14 cellular contexts compared by ENCODE assay signal in genomic region chr6:7100072-7100750, GRCh38.
A peak's percentile ranks its signal among the peaks of the same experiment; 100 is the strongest.
DNase-seq lines count a peak whose midpoint lies in the region; ATAC-seq and TF ChIP-seq lines count a peak whose summit lies in the region.
"Had no signal": no experiment of that assay in that cellular context is flagged by ENCODE, and none has a peak within 500 bp of the region (broad histone marks: within the 10 kb centered on the region; RNA-seq: fewer than 3 reads in every experiment).

No MANE protein-coding gene starts in this region.

- ATAC-seq in GM18520 (IDR thresholded peaks at IDR 0.05; ENCODE audit: unreplicated experiment) (peak; percentile 69), HG02870 (IDR thresholded peaks at IDR 0.05; ENCODE audit: unreplicated experiment) (peak; percentile 54), GM18909 (IDR thresholded peaks at IDR 0.05; ENCODE audit: poor library complexity, unreplicated experiment) (no peak)

- in situ Hi-C loops in HAP-1 (cut with MboI; ENCODE audit: low sequenced_read_pairs): no loop called here

- TF ChIP-seq CTCF in nephron (IDR thresholded peaks at IDR 0.05; ENCODE audit: unreplicated experiment in 3 of 3): no peak

- no peaks in the 10 kb centered on the region for H3K27me3 Mint-ChIP-seq in nephron (ENCODE audit: low read depth)
- H3K27me3 Mint-ChIP-seq: activated T-cell treated with anti-CD3 and anti-CD28 coated beads, Interleukin-2, amount 50 U/mL, for 24 hours had no signal

- no peak overlapping the region for H3K4me3 ChIP-seq in HAP-1
- H3K4me3 ChIP-seq: ascending aorta, right atrium auricular region had no signal

- no peaks in the 10 kb centered on the region for H3K9me3 Mint-ChIP-seq in nephron
- H3K9me3 Mint-ChIP-seq: activated T-cell treated with anti-CD3 and anti-CD28 coated beads, Interleukin-2, amount 50 U/mL, for 24 hours; CD4-positive, alpha-beta memory T cell had no signal

- H3K4me1 Mint-ChIP-seq in nephron: peaks cover 17% of the 10 kb centered on the region

- peak; percentile 72 for DNase-seq in NOMO-1 treated with DMSO at 0.1 percent for 48 hours (lab: John Stamatoyannopoulos, UW; ENCODE audit: unreplicated experiment)
- DNase-seq in stimulated activated CD4-positive, alpha-beta T cell treated with anti-CD3 and anti-CD28 coated beads, Interleukin-4, amount 100 ng/mL, for 1 hour: no peak
- DNase-seq in HAP-1 (ENCODE audit: low spot score in 2 of 2): no peak
- DNase-seq: activated CD4-positive, CD25-positive, alpha-beta regulatory T cell treated with anti-CD3 and anti-CD28 coated beads, Interleukin-2, amount 50 U/mL, for 72 hours; activated T-cell treated with anti-CD3 and anti-CD28 coated beads, Interleukin-2, amount 50 U/mL, for 24 hours; CD4-positive, alpha-beta memory T cell; NCI-H1436; NCI-H748 treated with DMSO at 0.1 percent for 48 hours had no signal

- H3K36me3 Mint-ChIP-seq in nephron (ENCODE audit: low read depth): no peaks in the 10 kb centered on the region
- H3K36me3 Mint-ChIP-seq: CD4-positive, alpha-beta memory T cell had no signal

- no peaks in the 10 kb centered on the region for H3K27me3 ChIP-seq in HAP-1 (ENCODE audit: low read depth)
- H3K27me3 ChIP-seq: ascending aorta, right atrium auricular region had no signal

- no peaks in the 10 kb centered on the region for H3K36me3 ChIP-seq in HAP-1 (replicated peaks)
- H3K36me3 ChIP-seq: ascending aorta, right atrium auricular region had no signal

- H3K9me3 ChIP-seq in HAP-1: no peaks in the 10 kb centered on the region
- H3K9me3 ChIP-seq: ascending aorta, right atrium auricular region had no signal

- H3K27ac Mint-ChIP-seq in nephron: peak overlapping the region in 2 of 3 experiments; percentile 22 to 51
- H3K27ac Mint-ChIP-seq: activated T-cell treated with anti-CD3 and anti-CD28 coated beads, Interleukin-2, amount 50 U/mL, for 24 hours; CD4-positive, alpha-beta memory T cell had no signal

- no peak overlapping the region for H3K4me3 Mint-ChIP-seq in nephron
- H3K4me3 Mint-ChIP-seq: activated T-cell treated with anti-CD3 and anti-CD28 coated beads, Interleukin-2, amount 50 U/mL, for 24 hours had no signal

- H3K4me1 ChIP-seq in HAP-1: no peaks in the 10 kb centered on the region
- H3K4me1 ChIP-seq: ascending aorta, right atrium auricular region had no signal
